Comparison of ENCODE assay signal across 34 cellular contexts in the genomic region with DNA sequence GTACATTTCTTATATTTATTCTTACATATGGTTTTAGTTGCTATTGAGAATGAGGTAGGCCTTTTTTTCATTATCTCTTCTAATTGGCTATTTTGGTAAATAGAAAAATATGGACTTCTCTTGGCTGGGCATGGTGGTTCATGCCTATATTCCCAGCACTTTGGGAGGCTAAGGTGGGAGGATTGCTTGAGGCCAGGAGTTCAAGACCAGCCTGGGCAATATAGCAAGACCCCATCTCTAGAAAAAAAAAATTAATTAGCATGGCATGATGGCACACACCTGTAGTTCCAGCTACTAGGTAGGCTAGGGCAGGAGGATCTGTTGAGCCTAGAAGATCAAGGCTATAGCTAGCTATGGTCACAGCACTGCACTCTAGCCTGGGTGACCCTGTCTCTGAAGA. TPM values are rescaled to one million over a fixed set of nuclear protein-coding genes. Genes with fewer than 3 reads are reported as not detected.
DNase-seq lines count a peak whose midpoint lies in the region; ATAC-seq, FAIRE-seq and TF ChIP-seq lines count a peak whose summit lies in the region.
"Had no signal": no experiment of that assay in that cellular context is flagged by ENCODE, and none has a peak within 500 bp of the region (broad histone marks: within the 10 kb centered on the region; RNA-seq: fewer than 3 reads in every experiment).

No MANE protein-coding gene starts in this region.

- H3K9ac ChIP-seq in HepG2 (ENCODE audit: insufficient read depth, low read depth, low read length), result no peak overlapping the region
- no peak overlapping the region for H3K9ac ChIP-seq in K562 (ENCODE audit: insufficient read depth in 1 of 2, low read depth in 2 of 2, low read length in 2 of 2)
- H3K9ac ChIP-seq: BLaER1; BLaER1 treated with 17β-estradiol and CSF1 and Interleukin-3, amounts not matched to agents 10 nM and 100 nM had no signal

- no peak for DNase-seq in HepG2 (ENCODE audit: low spot score)
- no peak for DNase-seq in right lobe of liver
- DNase-seq in K562 (ENCODE audit: extremely low read depth in 1 of 4, low spot score in 3 of 4), result no peak
- DNase-seq in GM10266 (ENCODE audit: extremely low spot score), result no peak
- DNase-seq in NCI-H146 (lab: John Stamatoyannopoulos, UW), result no peak
- DNase-seq: 8988T; ACHN; AML-193; BE2C; C1 segment of cervical spinal cord; Caco-2; Calu3; CD4-positive, alpha-beta memory T cell; CD4-positive, alpha-beta T cell; CD4-positive, CD25-positive, alpha-beta regulatory T cell; CD8-positive, alpha-beta memory T cell; CD8-positive, alpha-beta T cell; COR-L47; DMS 273 treated with DMSO at 0.1 percent for 48 hours; DMS153; DMS53; DMS79; DMS79 treated with DMSO at 0.1 percent for 48 hours; DND-41; EL had no signal

- no peaks in the 10 kb centered on the region; a peak in 1 of 5 replicates for H3K27me3 ChIP-seq in HepG2 (ENCODE audit: control insufficient read depth in 1 of 2, insufficient read depth in 2 of 2, low read length in 2 of 2)
- H3K27me3 ChIP-seq in right lobe of liver, result no peaks in the 10 kb centered on the region
- H3K27me3 ChIP-seq in K562 (ENCODE audit: control insufficient read depth in 2 of 2, insufficient read depth in 2 of 2, low read length in 2 of 2), result no peaks in the 10 kb centered on the region
- H3K27me3 ChIP-seq: BE2C; BLaER1; BLaER1 treated with 17β-estradiol and CSF1 and Interleukin-3, amounts not matched to agents 10 nM and 100 nM had no signal

- H3K4me3 ChIP-seq in HepG2 (replicated peaks in 1 of 3; ENCODE audit: insufficient read depth in 1 of 3, low read depth in 2 of 3, low read length in 3 of 3) (no peak overlapping the region), right lobe of liver (no peak overlapping the region), HEK293 (ENCODE audit: low read depth, low read length) (no peak overlapping the region), K562 (no peak overlapping the region)
- H3K4me3 ChIP-seq: A549; BLaER1; BLaER1 treated with 17β-estradiol and CSF1 and Interleukin-3, amounts not matched to agents 10 nM and 100 nM had no signal

- H4K20me1 ChIP-seq in HepG2 (ENCODE audit: insufficient read depth, low read length), result no peaks in the 10 kb centered on the region
- H4K20me1 ChIP-seq in K562 (replicated peaks; ENCODE audit: control insufficient read depth, insufficient read depth, low read length), result no peaks in the 10 kb centered on the region
- H4K20me1 ChIP-seq: BLaER1; BLaER1 treated with 17β-estradiol and CSF1 and Interleukin-3, amounts not matched to agents 10 nM and 100 nM had no signal

- FAIRE-seq in HepG2 (lab: Jason Lieb, UNC) (no peak), K562 (lab: Jason Lieb, UNC) (no peak)
- FAIRE-seq: A204.1, A549, D721Med had no signal

- TF ChIP-seq POLR2A in HepG2 (IDR thresholded peaks at IDR 0.05; ENCODE audit: insufficient read depth in 1 of 2, low read depth in 2 of 2, low read length in 2 of 2), result no peak
- no peak for TF ChIP-seq POLR2A in right lobe of liver (IDR thresholded peaks at IDR 0.05)
- TF ChIP-seq POLR2A in K562 (conservative IDR thresholded peaks at IDR 0.05), result no peak

- H3K4me2 ChIP-seq in HepG2 (ENCODE audit: low read depth, low read length) (peak overlapping the region; percentile 47), K562 (ENCODE audit: insufficient read depth, low read length) (no peak overlapping the region)
- H3K4me2 ChIP-seq: A549; BLaER1; BLaER1 treated with 17β-estradiol and CSF1 and Interleukin-3, amounts not matched to agents 10 nM and 100 nM had no signal

- no peak for TF ChIP-seq CTCF in HepG2 (CRISPR knock-in tag; IDR thresholded peaks at IDR 0.05)
- TF ChIP-seq CTCF in right lobe of liver (IDR thresholded peaks at IDR 0.05), result no peak
- no peak for TF ChIP-seq CTCF in HEK293 (tag by site-specific recombination; IDR thresholded peaks at IDR 0.05)
- TF ChIP-seq CTCF in K562 (IDR thresholded peaks at IDR 0.05 in 2 of 3, conservative IDR thresholded peaks at IDR 0.05 in 1 of 3; ENCODE audit: insufficient read depth in 2 of 3, low read depth in 1 of 3, low read length in 3 of 3), result no peak
- TF ChIP-seq CTCF in GM10266 (IDR thresholded peaks at IDR 0.05; ENCODE audit: control insufficient read depth, insufficient read depth, low read depth, missing control alignments), result no peak

- H3K79me2 ChIP-seq in HepG2 (ENCODE audit: insufficient read depth, low read length) (peaks cover 13% of the 10 kb centered on the region), K562 (ENCODE audit: control insufficient read depth, insufficient read depth, low read length) (peaks cover 9% of the 10 kb centered on the region; the same call in 1 of the 3 replicates)

- TF ChIP-seq EP300 in HepG2 (IDR thresholded peaks at IDR 0.05; ENCODE audit: low read depth in 2 of 2, low read length in 2 of 2) (no peak), HepG2 (CRISPR knock-in tag; IDR thresholded peaks at IDR 0.05; ENCODE audit: borderline replicate concordance) (no peak), K562 (IDR thresholded peaks at IDR 0.05; ENCODE audit: low read length) (no peak)

- ATAC-seq in HepG2 (no peak), right lobe of liver (no peak), K562 (no peak)
- ATAC-seq: A549; CD8-positive, alpha-beta T cell had no signal

- H3K36me3 ChIP-seq in HepG2 (replicated peaks in 1 of 2; ENCODE audit: control insufficient read depth in 1 of 2, insufficient read depth in 2 of 2, low read length in 2 of 2) (0 out of 5 replicates have a peak, but pooled peaks cover 0 to 3% of the 10 kb centered on the region in 2 experiments), right lobe of liver (no peaks in the 10 kb centered on the region), HEK293 (ENCODE audit: control insufficient read depth in 2 of 2, insufficient read depth in 1 of 2, low read length in 2 of 2) (peaks cover 4 to 13% of the 10 kb centered on the region in 2 experiments; a peak in 2 of 3 replicates), K562 (ENCODE audit: control insufficient read depth, insufficient read depth, low read length) (peaks cover 4% of the 10 kb centered on the region; the same call in 2 of the 3 replicates)
- H3K36me3 ChIP-seq: BE2C had no signal

- intact Hi-C loops in HepG2 (cut with micrococcal nuclease; ENCODE audit: unreplicated experiment) (no loop called here), right lobe of liver (cut with DNase I) (no loop called here), K562 (cut with micrococcal nuclease) (no loop called here)

- H2AFZ ChIP-seq in HepG2 (ENCODE audit: low read length) (no peak overlapping the region), K562 (ENCODE audit: low read depth, low read length) (no peak overlapping the region)

- POLR2A ChIA-PET in HepG2 (lab: Yijun Ruan, JAX), result no interaction called here
- POLR2A ChIA-PET in HEK293 (lab: Yijun Ruan, JAX), result no interaction called here
- POLR2A ChIA-PET in K562 (lab: Yijun Ruan, JAX), result no interaction called here

- peaks cover 46% of the 10 kb centered on the region for H3K4me1 ChIP-seq in HepG2 (ENCODE audit: insufficient read depth, low read length)
- peaks cover 0 to 30% (median 0%) of the 10 kb centered on the region in 4 donors for H3K4me1 ChIP-seq in right lobe of liver
- H3K4me1 ChIP-seq in HEK293 (ENCODE audit: control insufficient read depth, insufficient read depth, low read length), result no peaks in the 10 kb centered on the region
- H3K4me1 ChIP-seq in K562 (replicated peaks in 1 of 2; ENCODE audit: control insufficient read depth in 2 of 2, insufficient read depth in 2 of 2, low read length in 2 of 2), result peaks cover 0 to 5% of the 10 kb centered on the region in 2 experiments; a peak in 2 of 5 replicates
- H3K4me1 ChIP-seq: BE2C had no signal

- no peaks in the 10 kb centered on the region for H3K9me1 ChIP-seq in K562 (ENCODE audit: control insufficient read depth, insufficient read depth, low read length)

- no TSS peak for BruUV-seq in HepG2 (replicated peaks; lab: Mats Ljungman, UMichigan)
- no TSS peak for BruUV-seq in K562 (replicated peaks; lab: Mats Ljungman, UMichigan)

- H3K9me3 ChIP-seq in HepG2 (ENCODE audit: low read length), result no peaks in the 10 kb centered on the region
- no peaks in the 10 kb centered on the region for H3K9me3 ChIP-seq in right lobe of liver
- no peaks in the 10 kb centered on the region for H3K9me3 ChIP-seq in HEK293 (ENCODE audit: control insufficient read depth, insufficient read depth, low read depth, low read length)
- no peaks in the 10 kb centered on the region for H3K9me3 ChIP-seq in K562 (replicated peaks; ENCODE audit: control insufficient read depth, insufficient read depth, low read depth, low read length)
- H3K9me3 ChIP-seq: BE2C, Caco-2 had no signal

- H3K27ac ChIP-seq in HepG2 (ENCODE audit: extremely low read length, insufficient read depth, low read length), result peak overlapping the region; percentile 84
- peak overlapping the region in 1 of 3 donors; percentile 79 for H3K27ac ChIP-seq in right lobe of liver
- H3K27ac ChIP-seq in HEK293 (ENCODE audit: extremely low read depth, low read depth, low read length), result no peak overlapping the region
- H3K27ac ChIP-seq in K562 (ENCODE audit: extremely low read depth, low read depth, low read length), result no peak overlapping the region
- H3K27ac ChIP-seq: 22Rv1; A549; BLaER1; BLaER1 treated with 17β-estradiol and CSF1 and Interleukin-3, amounts not matched to agents 10 nM and 100 nM; C4-2B had no signal

- in situ Hi-C loops in HepG2 (cut with HindIII; ENCODE audit: extremely low pct_ligation_motif_present, low pct_unique_long_range_greater_than_20kb), result no loop called here
- in situ Hi-C loops in K562 (cut with MboI), result no loop called here

- CTCF ChIA-PET in HepG2 (lab: Yijun Ruan, JAX; ENCODE audit: low intra/inter-chr PET ratio, low total read pairs) (no interaction called here), HEK293 (lab: Yijun Ruan, JAX) (no interaction called here), K562 (lab: Yijun Ruan, JAX; ENCODE audit: low intra/inter-chr PET ratio) (no interaction called here)

- TF ChIP-seq RAD21 in HepG2 (CRISPR knock-in tag; IDR thresholded peaks at IDR 0.05) (no peak), K562 (CRISPR knock-in tag; conservative IDR thresholded peaks at IDR 0.05 in 1 of 2, IDR thresholded peaks at IDR 0.05 in 1 of 2) (no peak)

RNA-seq across cellular contexts. Expression of a gene that starts 3.2 kb away (rescaled TPM):
- total RNA-seq in HepG2 (2016; rRNA removed; fragmentation: Illumina TruSeq; extraction: Trizol) (15.2 and 18.8 TPM in 2 replicates), right lobe of liver (10 to 100 TPM in 2 of 6 experiments, 1 to 10 TPM in 4; 6.0 to 11.0 (median 8.6) TPM), K562 (2014; rRNA removed) (4.6 and 5.4 TPM in 2 replicates), K562 (2014; rRNA removed; fragmentation: Illumina TruSeq; extraction: Trizol) (6.7 and 7.8 TPM in 2 replicates), K562 (2015; rRNA removed; fragmentation: Illumina TruSeq; extraction: Trizol) (7.1 and 8.8 TPM in 2 replicates), K562 (2021) (4.3 and 4.8 TPM in 2 replicates)
- 3.7 and 4.1 TPM in 2 replicates for total RNA-seq in HepG2 (2016; cell fraction: cytosol; rRNA removed; fragmentation: Illumina TruSeq; extraction: Trizol; ENCODE audit: low read depth)
- total RNA-seq in HepG2 (2016; cell fraction: insoluble cytoplasmic fraction; rRNA removed; fragmentation: Illumina TruSeq; extraction: Trizol), result 12.6 and 19.3 TPM in 2 replicates
- 7.5 and 8.9 TPM in 2 replicates for total RNA-seq in HepG2 (2016; cell fraction: membrane; rRNA removed; fragmentation: Illumina TruSeq; extraction: Trizol)
- 8.7 and 15.6 TPM in 2 replicates for total RNA-seq in HepG2 (2016; cell fraction: nucleus; rRNA removed; fragmentation: Illumina TruSeq; extraction: Trizol)
- polyA plus RNA-seq in HepG2 (2011; rRNA removed) (6.3 and 6.5 TPM in 2 replicates), K562 (2011; rRNA removed) (5.2 and 5.5 TPM in 2 replicates), K562 (2014; fragmentation: Illumina TruSeq; extraction: Trizol) (5.3 and 6.0 TPM in 2 replicates), K562 (2014; fragmentation: Nextera tagmentation; extraction: Ambion mirVana) (1 to 10 TPM; 5.3 to 6.1 TPM), K562 (2014; rRNA removed) (5.1 and 5.3 TPM in 2 replicates)
- polyA plus RNA-seq in HepG2 (2011; cell fraction: cytosol; rRNA removed), result 4.2 and 4.9 TPM in 2 replicates
- 5.2 and 7.7 TPM in 2 replicates for polyA plus RNA-seq in HepG2 (2011; cell fraction: nucleus; rRNA removed)
- polyA plus RNA-seq in HepG2 (2012), result 5.0 and 7.1 TPM in 2 replicates
- 0.60 and 0.77 TPM in 2 replicates for polyA plus RNA-seq in HepG2 (2016; cell fraction: cytosol; fragmentation: Illumina TruSeq; extraction: Trizol; ENCODE audit: low read depth)
- polyA plus RNA-seq in HepG2 (2016; cell fraction: insoluble cytoplasmic fraction; fragmentation: Illumina TruSeq; extraction: Trizol; ENCODE audit: low read depth), result 10.5 and 10.8 TPM in 2 replicates
- polyA plus RNA-seq in HepG2 (2016; cell fraction: membrane; fragmentation: Illumina TruSeq; extraction: Trizol; ENCODE audit: low read depth), result 1.4 and 1.5 TPM in 2 replicates
- 14.7 and 15.9 TPM in 2 replicates for polyA plus RNA-seq in HepG2 (2016; cell fraction: nucleus; fragmentation: Illumina TruSeq; extraction: Trizol; ENCODE audit: insufficient read depth, low read depth)
- 1.1 and 4.1 TPM in 2 replicates for polyA minus RNA-seq in HepG2 (2011; rRNA and poly(A)+ RNA removed; ENCODE audit: low replicate concordance)
- 4.4 and 6.0 TPM in 2 replicates for polyA minus RNA-seq in HepG2 (2011; cell fraction: cytosol; rRNA and poly(A)+ RNA removed)
- polyA minus RNA-seq in HepG2 (2011; cell fraction: nucleus; rRNA and poly(A)+ RNA removed), result 6.6 and 17.4 TPM in 2 replicates
- 8.1 and 18.7 TPM in 2 replicates for total RNA-seq in K562 (2011; cell fraction: chromatin; rRNA removed; ENCODE audit: low replicate concordance)
- total RNA-seq in K562 (2011; cell fraction: nucleolus; rRNA removed), result 5.8 and 6.6 TPM in 2 replicates
- 6.8 and 11.0 TPM in 2 replicates for total RNA-seq in K562 (2011; cell fraction: nucleoplasm; rRNA removed)
- 1.4 and 2.2 TPM in 2 replicates for polyA plus RNA-seq in K562 (2011; cell fraction: cytosol; rRNA removed)
- 5.3 and 8.2 TPM in 2 replicates for polyA plus RNA-seq in K562 (2011; cell fraction: nucleus; rRNA removed)
- 4.3 and 4.7 TPM in 2 replicates for polyA plus RNA-seq in K562 (2012)
- 8.0 and 8.5 TPM in 2 replicates for polyA minus RNA-seq in K562 (2011; rRNA and poly(A)+ RNA removed)
- polyA minus RNA-seq in K562 (2011; cell fraction: cytosol; rRNA and poly(A)+ RNA removed), result 2.0 and 2.4 TPM in 2 replicates
- 1.9 and 6.1 TPM in 2 replicates for polyA minus RNA-seq in K562 (2011; cell fraction: nucleus; rRNA and poly(A)+ RNA removed)

RNA-seq across cellular contexts. Expression of a gene that starts 26.0 kb away (rescaled TPM):
- total RNA-seq in HepG2 (2016; rRNA removed; fragmentation: Illumina TruSeq; extraction: Trizol), result 20.5 and 29.6 TPM in 2 replicates
- 11.4 and 12.7 TPM in 2 replicates for total RNA-seq in HepG2 (2016; cell fraction: cytosol; rRNA removed; fragmentation: Illumina TruSeq; extraction: Trizol; ENCODE audit: low read depth)
- 20.3 and 25.9 TPM in 2 replicates for total RNA-seq in HepG2 (2016; cell fraction: insoluble cytoplasmic fraction; rRNA removed; fragmentation: Illumina TruSeq; extraction: Trizol)
- total RNA-seq in HepG2 (2016; cell fraction: membrane; rRNA removed; fragmentation: Illumina TruSeq; extraction: Trizol), result 17.4 and 20.4 TPM in 2 replicates
- total RNA-seq in HepG2 (2016; cell fraction: nucleus; rRNA removed; fragmentation: Illumina TruSeq; extraction: Trizol), result 13.8 and 19.7 TPM in 2 replicates
- 7.4 and 9.9 TPM in 2 replicates for polyA plus RNA-seq in HepG2 (2011; rRNA removed)
- polyA plus RNA-seq in HepG2 (2011; cell fraction: cytosol; rRNA removed), result 6.0 and 7.8 TPM in 2 replicates
- 12.7 and 15.3 TPM in 2 replicates for polyA plus RNA-seq in HepG2 (2011; cell fraction: nucleus; rRNA removed)
- polyA plus RNA-seq in HepG2 (2012), result 10.0 and 11.0 TPM in 2 replicates
- 2.0 TPM in 2 replicates for polyA plus RNA-seq in HepG2 (2016; cell fraction: cytosol; fragmentation: Illumina TruSeq; extraction: Trizol; ENCODE audit: low read depth)
- polyA plus RNA-seq in HepG2 (2016; cell fraction: insoluble cytoplasmic fraction; fragmentation: Illumina TruSeq; extraction: Trizol; ENCODE audit: low read depth), result 22.8 and 23.7 TPM in 2 replicates
- 4.2 and 4.4 TPM in 2 replicates for polyA plus RNA-seq in HepG2 (2016; cell fraction: membrane; fragmentation: Illumina TruSeq; extraction: Trizol; ENCODE audit: low read depth)
- polyA plus RNA-seq in HepG2 (2016; cell fraction: nucleus; fragmentation: Illumina TruSeq; extraction: Trizol; ENCODE audit: insufficient read depth, low read depth), result 25.6 and 29.3 TPM in 2 replicates
- 6.6 and 10.1 TPM in 2 replicates for polyA minus RNA-seq in HepG2 (2011; rRNA and poly(A)+ RNA removed; ENCODE audit: low replicate concordance)
- polyA minus RNA-seq in HepG2 (2011; cell fraction: cytosol; rRNA and poly(A)+ RNA removed), result 4.1 and 6.1 TPM in 2 replicates
- polyA minus RNA-seq in HepG2 (2011; cell fraction: nucleus; rRNA and poly(A)+ RNA removed), result 12.4 and 14.7 TPM in 2 replicates
- 1 to 10 TPM; 2.5 to 7.7 (median 3.9) TPM for total RNA-seq in right lobe of liver
- total RNA-seq in K562 (2011; cell fraction: chromatin; rRNA removed; ENCODE audit: low replicate concordance), result 6.0 and 10.3 TPM in 2 replicates
- total RNA-seq in K562 (2011; cell fraction: nucleolus; rRNA removed), result 5.3 and 5.5 TPM in 2 replicates
- 3.7 and 5.4 TPM in 2 replicates for total RNA-seq in K562 (2011; cell fraction: nucleoplasm; rRNA removed)
- total RNA-seq in K562 (2014; rRNA removed), result 2.6 and 3.8 TPM in 2 replicates
- 2.7 and 2.9 TPM in 2 replicates for total RNA-seq in K562 (2014; rRNA removed; fragmentation: Illumina TruSeq; extraction: Trizol)
- total RNA-seq in K562 (2015; rRNA removed; fragmentation: Illumina TruSeq; extraction: Trizol), result 2.3 and 2.8 TPM in 2 replicates
- total RNA-seq in K562 (2021), result 2.1 and 2.6 TPM in 2 replicates
- 2.0 and 3.3 TPM in 2 replicates for polyA plus RNA-seq in K562 (2011; rRNA removed)
- 1.1 and 1.8 TPM in 2 replicates for polyA plus RNA-seq in K562 (2011; cell fraction: cytosol; rRNA removed)
- polyA plus RNA-seq in K562 (2011; cell fraction: nucleus; rRNA removed), result 3.0 and 3.7 TPM in 2 replicates
- 3.0 and 3.7 TPM in 2 replicates for polyA plus RNA-seq in K562 (2012)
- polyA plus RNA-seq in K562 (2014; fragmentation: Illumina TruSeq; extraction: Trizol), result 3.5 and 3.9 TPM in 2 replicates
- 1 to 10 TPM; 1.1 to 1.3 TPM for polyA plus RNA-seq in K562 (2014; fragmentation: Nextera tagmentation; extraction: Ambion mirVana)
- 3.8 and 4.3 TPM in 2 replicates for polyA plus RNA-seq in K562 (2014; rRNA removed)
- 4.3 and 4.4 TPM in 2 replicates for polyA minus RNA-seq in K562 (2011; rRNA and poly(A)+ RNA removed)
- polyA minus RNA-seq in K562 (2011; cell fraction: cytosol; rRNA and poly(A)+ RNA removed), result 1.6 and 3.5 TPM in 2 replicates
- polyA minus RNA-seq in K562 (2011; cell fraction: nucleus; rRNA and poly(A)+ RNA removed), result 2.3 and 4.3 TPM in 2 replicates

RNA-seq across cellular contexts. Expression of a gene that starts 57.5 kb away (rescaled TPM):
- 5.6 and 6.3 TPM in 2 replicates for total RNA-seq in HepG2 (2016; rRNA removed; fragmentation: Illumina TruSeq; extraction: Trizol)
- total RNA-seq in HepG2 (2016; cell fraction: cytosol; rRNA removed; fragmentation: Illumina TruSeq; extraction: Trizol; ENCODE audit: low read depth), result 0.71 and 1.5 TPM in 2 replicates
- 5.6 and 5.8 TPM in 2 replicates for total RNA-seq in HepG2 (2016; cell fraction: insoluble cytoplasmic fraction; rRNA removed; fragmentation: Illumina TruSeq; extraction: Trizol)
- total RNA-seq in HepG2 (2016; cell fraction: membrane; rRNA removed; fragmentation: Illumina TruSeq; extraction: Trizol), result 4.8 and 4.9 TPM in 2 replicates
- 3.6 and 5.3 TPM in 2 replicates for total RNA-seq in HepG2 (2016; cell fraction: nucleus; rRNA removed; fragmentation: Illumina TruSeq; extraction: Trizol)
- polyA plus RNA-seq in HepG2 (2011; rRNA removed), result 2.1 and 2.6 TPM in 2 replicates
- 1.2 and 1.6 TPM in 2 replicates for polyA plus RNA-seq in HepG2 (2011; cell fraction: cytosol; rRNA removed)
- polyA plus RNA-seq in HepG2 (2011; cell fraction: nucleus; rRNA removed), result 2.0 and 2.3 TPM in 2 replicates
- polyA plus RNA-seq in HepG2 (2012), result 2.9 and 4.7 TPM in 2 replicates
- 0.98 and 1.1 TPM in 2 replicates for polyA plus RNA-seq in HepG2 (2016; cell fraction: cytosol; fragmentation: Illumina TruSeq; extraction: Trizol; ENCODE audit: low read depth)
- polyA plus RNA-seq in HepG2 (2016; cell fraction: insoluble cytoplasmic fraction; fragmentation: Illumina TruSeq; extraction: Trizol; ENCODE audit: low read depth), result 6.0 and 6.1 TPM in 2 replicates
- polyA plus RNA-seq in HepG2 (2016; cell fraction: membrane; fragmentation: Illumina TruSeq; extraction: Trizol; ENCODE audit: low read depth), result 2.6 and 2.9 TPM in 2 replicates
- polyA plus RNA-seq in HepG2 (2016; cell fraction: nucleus; fragmentation: Illumina TruSeq; extraction: Trizol; ENCODE audit: insufficient read depth, low read depth), result 9.6 and 10.4 TPM in 2 replicates
- 1.2 TPM in 1 of 2 replicates, not detected in the other for polyA minus RNA-seq in HepG2 (2011; rRNA and poly(A)+ RNA removed; ENCODE audit: low replicate concordance)
- 1.4 and 1.5 TPM in 2 replicates for polyA minus RNA-seq in HepG2 (2011; cell fraction: cytosol; rRNA and poly(A)+ RNA removed)
- 3.5 and 5.0 TPM in 2 replicates for polyA minus RNA-seq in HepG2 (2011; cell fraction: nucleus; rRNA and poly(A)+ RNA removed)
- 1 to 10 TPM in 5 of 6 experiments, under 1 TPM in 1; 0.88 to 2.2 (median 1.5) TPM for total RNA-seq in right lobe of liver
- total RNA-seq in K562 (2011; cell fraction: chromatin; rRNA removed; ENCODE audit: low replicate concordance), result 4.0 and 10.6 TPM in 2 replicates
- total RNA-seq in K562 (2011; cell fraction: nucleolus; rRNA removed), result 2.4 and 3.2 TPM in 2 replicates
- 5.1 and 11.6 TPM in 2 replicates for total RNA-seq in K562 (2011; cell fraction: nucleoplasm; rRNA removed)
- 4.7 and 5.0 TPM in 2 replicates for total RNA-seq in K562 (2014; rRNA removed)
- 7.0 and 8.6 TPM in 2 replicates for total RNA-seq in K562 (2014; rRNA removed; fragmentation: Illumina TruSeq; extraction: Trizol)
- total RNA-seq in K562 (2015; rRNA removed; fragmentation: Illumina TruSeq; extraction: Trizol), result 7.9 and 8.4 TPM in 2 replicates
- total RNA-seq in K562 (2021), result 4.7 and 4.8 TPM in 2 replicates
- 4.8 and 5.7 TPM in 2 replicates for polyA plus RNA-seq in K562 (2011; rRNA removed)
- 1.6 and 2.3 TPM in 2 replicates for polyA plus RNA-seq in K562 (2011; cell fraction: cytosol; rRNA removed)
- 2.5 and 3.4 TPM in 2 replicates for polyA plus RNA-seq in K562 (2011; cell fraction: nucleus; rRNA removed)
- 4.1 and 4.2 TPM in 2 replicates for polyA plus RNA-seq in K562 (2012)
- polyA plus RNA-seq in K562 (2014; fragmentation: Illumina TruSeq; extraction: Trizol), result 6.7 and 7.0 TPM in 2 replicates
- polyA plus RNA-seq in K562 (2014; fragmentation: Nextera tagmentation; extraction: Ambion mirVana), result 1 to 10 TPM; 2.0 to 2.1 TPM
- 6.7 and 7.3 TPM in 2 replicates for polyA plus RNA-seq in K562 (2014; rRNA removed)
- polyA minus RNA-seq in K562 (2011; rRNA and poly(A)+ RNA removed), result 5.5 and 8.7 TPM in 2 replicates
- polyA minus RNA-seq in K562 (2011; cell fraction: cytosol; rRNA and poly(A)+ RNA removed), result 1.9 and 2.3 TPM in 2 replicates
- polyA minus RNA-seq in K562 (2011; cell fraction: nucleus; rRNA and poly(A)+ RNA removed), result 1.5 and 3.6 TPM in 2 replicates
- total RNA-seq: A172 had no signal
- polyA plus RNA-seq: A549 had no signal
